Comparison of ENCODE assay signal across 8 cellular contexts in genomic region chr12:121812921-121813896, GRCh38. TPM values are rescaled to one million over a fixed set of nuclear protein-coding genes. Genes with fewer than 3 reads are reported as not detected.
DNase-seq lines count a peak whose midpoint lies in the region; ATAC-seq, FAIRE-seq and TF ChIP-seq lines count a peak whose summit lies in the region.

No MANE protein-coding gene starts in this region.

- H3K4me3 ChIP-seq in adrenal gland (peak overlapping the region in 1 of 4 donors; percentile 49), tibial artery (peak overlapping the region; percentile 57)

- 25 to 38% (median 29%) methylated on average over 17 to 25 of the region's 25 CpGs for WGBS in adrenal gland, 4 donors

- peak overlapping the region; percentile 85 for H3K27ac Mint-ChIP-seq in activated CD4-positive, alpha-beta T cell treated with anti-CD3 and anti-CD28 coated beads, Interleukin-2, amount 10 ng/mL, durations not matched to agents 7 days and 5 days

- H3K4me1 Mint-ChIP-seq in activated CD4-positive, alpha-beta T cell treated with anti-CD3 and anti-CD28 coated beads, Interleukin-2, amount 10 ng/mL, durations not matched to agents 7 days and 5 days: peaks cover 48% of the 10 kb centered on the region

- H3K27me3 ChIP-seq in adrenal gland (no peaks in the 10 kb centered on the region), tibial artery (no peaks in the 10 kb centered on the region)

- H3K9me3 Mint-ChIP-seq in activated CD4-positive, alpha-beta T cell treated with anti-CD3 and anti-CD28 coated beads, Interleukin-2, amount 10 ng/mL, durations not matched to agents 7 days and 5 days: no peaks in the 10 kb centered on the region

- no peaks in the 10 kb centered on the region for H3K27me3 Mint-ChIP-seq in activated CD4-positive, alpha-beta T cell treated with anti-CD3 and anti-CD28 coated beads, Interleukin-2, amount 10 ng/mL, durations not matched to agents 7 days and 5 days

- H3K4me1 ChIP-seq in adrenal gland (replicated peaks in 1 of 2) (peaks cover 21 to 36% of the 10 kb centered on the region in 2 donors), tibial artery (peaks cover 0 to 43% (median 39%) of the 10 kb centered on the region in 4 donors)

- CTCF ChIA-PET in activated CD4-positive, alpha-beta T cell treated with anti-CD3 and anti-CD28 coated beads, Interleukin-2, amount 10 ng/mL, durations not matched to agents 7 days and 5 days (lab: Charles Lee): interaction anchor here (0.9 to 28.3 kb wide), 5 partner anchors 25 to 88 kb away, joined by 3 to 1058 read pairs (median 19); partner anchors contain the start of genes PSMD9 and RHOF

- no peak for FAIRE-seq in frontal cortex (lab: Jason Lieb, UNC)

- H3K27ac ChIP-seq in adrenal gland (peak overlapping the region in 2 of 5 donors; percentile 82 to 85), tibial artery (peak overlapping the region in 1 of 2 donors; percentile 88)

- peaks cover 49% of the 10 kb centered on the region for H3K36me3 Mint-ChIP-seq in activated CD4-positive, alpha-beta T cell treated with anti-CD3 and anti-CD28 coated beads, Interleukin-2, amount 10 ng/mL, durations not matched to agents 7 days and 5 days (ENCODE audit: low read depth)

- peaks cover 0 to 68% of the 10 kb centered on the region in 2 donors for H3K36me3 ChIP-seq in adrenal gland (replicated peaks in 1 of 2)
- H3K36me3 ChIP-seq in tibial artery: peaks cover 58 to 78% (median 70%) of the 10 kb centered on the region in 3 donors

- intact Hi-C loops in adrenal gland (cut with DNase I) (loop anchor here (5.0 to 10.0 kb wide), 2 partner anchors 72 to 74 kb away; partner anchors contain the start of gene PSMD9 (in 2 of the 2)), left colon (cut with DNase I, micrococcal nuclease) (no loop called here), tibial artery (cut with DNase I; ENCODE audit: low total_unique reads) (loop anchor here (1.0 to 5.0 kb wide), 2 partner anchors 19 to 74 kb away; partner anchors contain the start of gene PSMD9)

- no peak for TF ChIP-seq CTCF in adrenal gland (IDR thresholded peaks at IDR 0.05)
- TF ChIP-seq CTCF in tibial artery (IDR thresholded peaks at IDR 0.05): no peak

- no peaks in the 10 kb centered on the region for H3K9me3 ChIP-seq in adrenal gland (replicated peaks in 1 of 3)
- H3K9me3 ChIP-seq in tibial artery: no peaks in the 10 kb centered on the region

- POLR2A ChIA-PET in activated CD4-positive, alpha-beta T cell treated with anti-CD3 and anti-CD28 coated beads, Interleukin-2, amount 10 ng/mL, durations not matched to agents 7 days and 5 days (lab: Charles Lee): interaction anchor here (2.1 kb wide), 1 partner anchor 11 kb away, joined by 10 read pairs; no protein-coding TSS in a partner anchor

- peak overlapping the region; percentile 78 for H3K4me3 Mint-ChIP-seq in activated CD4-positive, alpha-beta T cell treated with anti-CD3 and anti-CD28 coated beads, Interleukin-2, amount 10 ng/mL, durations not matched to agents 7 days and 5 days

- no peak for TF ChIP-seq POLR2A in adrenal gland (IDR thresholded peaks at IDR 0.05)

- peak; percentile 41 for ATAC-seq in left colon

- DNase-seq in activated CD4-positive, alpha-beta T cell treated with anti-CD3 and anti-CD28 coated beads, Interleukin-2, amount 10 ng/mL, durations not matched to agents 7 days and 5 days: peak; percentile 45
- no peak for DNase-seq in activated CD4-positive, alpha-beta T cell treated with anti-CD3 and anti-CD28 coated beads, Interleukin-2, amount 50 U/mL, for 48 hours
- DNase-seq in adrenal gland: peak in 4 of 7 donors; percentile 20 to 60 (median 28)
- DNase-seq in left colon: peak; percentile 39 to 42
- DNase-seq in tibial artery: peak in 1 of 2 donors; percentile 66
- no peak for DNase-seq in NCI-H226
- DNase-seq in hippocampal formation (lab: John Stamatoyannopoulos, UW): no peak
- no peak for DNase-seq in frontal cortex (ENCODE audit: low spot score in 2 of 2)

RNA-seq across cellular contexts. Expression of gene SETD1B, which starts 9.4 kb away (rescaled TPM):
- 10 to 100 TPM; 32.6 to 34.1 TPM for total RNA-seq in activated CD4-positive, alpha-beta T cell treated with anti-CD3 and anti-CD28 coated beads, Interleukin-2, amount 10 ng/mL, durations not matched to agents 7 days and 5 days
- 10 to 100 TPM in 7 of 8 donors, 1 to 10 TPM in 1; 5.3 to 25.9 (median 13.6) TPM for total RNA-seq in adrenal gland
- 10 to 100 TPM in 1 of 3 donors, 1 to 10 TPM in 2; 5.0 to 27.3 (median 9.0) TPM for polyA plus RNA-seq in adrenal gland
- total RNA-seq in left colon: 10 to 100 TPM; 24.6 to 27.5 TPM
- total RNA-seq in frontal cortex: 2.4 TPM

RNA-seq across cellular contexts. Expression of gene RHOF, which starts 19.7 kb away (rescaled TPM):
- 100 to 1,000 TPM; 132 to 148 TPM for total RNA-seq in activated CD4-positive, alpha-beta T cell treated with anti-CD3 and anti-CD28 coated beads, Interleukin-2, amount 10 ng/mL, durations not matched to agents 7 days and 5 days
- 10 to 100 TPM in 7 of 8 donors, 1 to 10 TPM in 1; 7.7 to 49.5 (median 24.9) TPM for total RNA-seq in adrenal gland
- 10 to 100 TPM in 1 of 3 donors, 1 to 10 TPM in 2; 4.1 to 14.5 (median 9.3) TPM for polyA plus RNA-seq in adrenal gland
- 100 to 1,000 TPM in 1 of 2 donors, 10 to 100 TPM in 1; 60.3 to 148 TPM for total RNA-seq in left colon
- total RNA-seq in frontal cortex: 13.0 TPM

RNA-seq across cellular contexts. Expression of gene HPD, which starts 45.5 kb away (rescaled TPM):
- not detected for total RNA-seq in activated CD4-positive, alpha-beta T cell treated with anti-CD3 and anti-CD28 coated beads, Interleukin-2, amount 10 ng/mL, durations not matched to agents 7 days and 5 days
- total RNA-seq in adrenal gland: 10 to 100 TPM in 2 of 8 donors, 1 to 10 TPM in 6; 1.6 to 13.0 (median 4.1) TPM
- 1 to 10 TPM; 3.4 to 7.9 (median 4.4) TPM for polyA plus RNA-seq in adrenal gland
- under 1 TPM in 1 of 2 donors, not detected in 1; 0.42 TPM for total RNA-seq in left colon
- total RNA-seq in frontal cortex: not detected

Comparison
In these comparisons a context has a peak if more than half of its experiments do, and no peak if none do; other contexts are left out.
1. DNase-seq: peak in activated CD4-positive, alpha-beta T cell treated with anti-CD3 and anti-CD28 coated beads, Interleukin-2, amount 10 ng/mL, durations not matched to agents 7 days and 5 days (single experiment), adrenal gland (4 of 7) and left colon (2 of 2); none in activated CD4-positive, alpha-beta T cell treated with anti-CD3 and anti-CD28 coated beads, Interleukin-2, amount 50 U/mL, for 48 hours (0 of 2), NCI-H226 (single experiment), hippocampal formation (0 of 2) and frontal cortex (0 of 2).
2. intact Hi-C loops: an anchor here in adrenal gland (5.0 to 10.0 kb wide) and tibial artery (1.0 to 5.0 kb wide); none called in left colon.